ENCODE assay signal across 8 cellular contexts in the genomic region with DNA sequence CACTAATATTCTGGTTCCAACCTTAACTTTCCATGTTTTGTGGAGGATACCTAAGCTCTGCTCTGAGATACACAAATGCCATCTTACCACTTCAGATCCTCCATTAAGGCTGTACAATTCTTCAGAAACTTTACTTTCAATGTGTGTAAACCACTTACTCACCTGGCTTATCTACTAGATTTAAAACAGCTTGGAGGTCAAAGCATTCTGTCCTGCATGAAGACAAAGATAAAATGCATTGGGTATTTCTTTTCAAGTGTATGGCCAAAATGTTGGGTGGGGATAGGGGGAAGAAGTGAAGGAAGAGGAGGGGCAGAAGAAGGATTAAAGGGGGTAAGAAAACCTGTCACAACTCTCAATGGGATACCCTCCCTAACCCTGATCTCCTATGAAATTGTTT. TPM values are rescaled to one million over a fixed set of nuclear protein-coding genes. Genes with fewer than 3 reads are reported as not detected.
A peak's percentile ranks its signal among the peaks of the same experiment; 100 is the strongest.
DNase-seq lines count a peak whose midpoint lies in the region; ATAC-seq and TF ChIP-seq lines count a peak whose summit lies in the region.

No MANE protein-coding gene starts in this region.

- H4K91ac ChIP-seq in IMR-90 (ENCODE audit: insufficient read depth, low read depth, low read length) = no peak overlapping the region

- peaks cover 11 to 19% of the 10 kb centered on the region in 2 experiments for H3K79me1 ChIP-seq in IMR-90 (ENCODE audit: low read depth in 1 of 2, low read length in 2 of 2)

- H3K4me1 Mint-ChIP-seq in chondrocyte (ENCODE audit: low read depth) = peaks cover 21% of the 10 kb centered on the region

- H3K23ac ChIP-seq in IMR-90 (ENCODE audit: low read depth, low read length) = peak overlapping the region; percentile 92; the same call in 1 of the 2 replicates

- no peaks in the 10 kb centered on the region for H3K9me1 ChIP-seq in IMR-90 (ENCODE audit: insufficient read depth, low read length)

- POLR2A ChIA-PET in A673 (lab: Charles Lee; ENCODE audit: low non-redundant PET) = no interaction called here
- POLR2A ChIA-PET in IMR-90 (lab: Charles Lee; ENCODE audit: unreplicated experiment) = no interaction called here

- 0 out of 2 replicates have a peak overlapping the region, but pooled peaks have one; percentile 75 for H3K56ac ChIP-seq in IMR-90 (ENCODE audit: extremely low read depth, insufficient read depth, low read length)

- intact Hi-C loops in A673 (cut with micrococcal nuclease; ENCODE audit: unreplicated experiment) (no loop called here), IMR-90 (cut with micrococcal nuclease) (loop anchor here (2.0 kb wide), 2 partner anchors 21 to 261 kb away; partner anchors contain the start of gene RABEPK)

- H3K18ac ChIP-seq in IMR-90 (ENCODE audit: low read depth, low read length) = no peak overlapping the region

- peak overlapping the region; percentile 98 for H3K4me2 ChIP-seq in IMR-90 (ENCODE audit: low read depth, low read length)

- H3K27ac ChIP-seq in A673 (ENCODE audit: low read depth, low read length, poor library complexity, severe bottlenecking) (peak overlapping the region; percentile 95), IMR-90 (ENCODE audit: insufficient read depth, low read length) (no peak overlapping the region), muscle layer of colon (ENCODE audit: low read depth, low read length) (peak overlapping the region; percentile 94)

- peak overlapping the region; percentile 79 to 94 for H4K8ac ChIP-seq in IMR-90 (ENCODE audit: low read depth in 2 of 2, low read length in 2 of 2)

- H3K4me3 ChIP-seq in A673 (ENCODE audit: low read depth, low read length, poor library complexity, severe bottlenecking) (peak overlapping the region; percentile 77), IMR-90 (ENCODE audit: insufficient read depth, low read depth, low read length) (peak overlapping the region; percentile 84), muscle layer of colon (ENCODE audit: low read depth in 1 of 2, low read length in 2 of 2) (peak overlapping the region; percentile 84 to 87)

- H3K4ac ChIP-seq in IMR-90 (ENCODE audit: low read depth, low read length) = peak overlapping the region; percentile 96; the same call in 1 of the 2 replicates

- H4K5ac ChIP-seq in IMR-90 (ENCODE audit: low read depth, low read length) = peak overlapping the region; percentile 91; the same call in 1 of the 2 replicates

- H3K9me3 Mint-ChIP-seq in chondrocyte (ENCODE audit: low read depth) = no peaks in the 10 kb centered on the region

- H2AFZ ChIP-seq in IMR-90 (replicated peaks; ENCODE audit: low read length, poor library complexity) = no peak overlapping the region

- H2BK15ac ChIP-seq in IMR-90 (ENCODE audit: low read depth, low read length) = no peak overlapping the region

- no peaks in the 10 kb centered on the region for H4K20me1 ChIP-seq in IMR-90 (ENCODE audit: insufficient read depth, low read length)

- in situ Hi-C loops in IMR-90 (cut with MboI; ENCODE audit: low sequenced_read_pairs) = loop anchor here (5.0 kb wide), 1 partner anchor 202 kb away; the partner anchor contains the start of gene SCAI

- no peak for TF ChIP-seq CTCF in A673 (conservative IDR thresholded peaks at IDR 0.05; ENCODE audit: low read depth, low read length)
- no peak for TF ChIP-seq CTCF in IMR-90 (conservative IDR thresholded peaks at IDR 0.05; ENCODE audit: low read depth, low read length)
- no peak for TF ChIP-seq CTCF in chondrocyte (IDR thresholded peaks at IDR 0.05)

- ATAC-seq in IMR-90 (ENCODE audit: low read depth) (no peak), GM19463 (IDR thresholded peaks at IDR 0.05; ENCODE audit: unreplicated experiment) (no peak), GM18502 (IDR thresholded peaks at IDR 0.05; ENCODE audit: poor library complexity, unreplicated experiment) (no peak)

- H3K9ac ChIP-seq in IMR-90 (ENCODE audit: low read depth, low read length) (peak overlapping the region; percentile 89; the same call in 1 of the 2 replicates), muscle layer of colon (ENCODE audit: low read length) (peak overlapping the region; percentile 98)

- no peak overlapping the region for H2BK120ac ChIP-seq in IMR-90 (ENCODE audit: low read depth, low read length)

- CTCF ChIA-PET in A673 (lab: Charles Lee) = no interaction called here
- CTCF ChIA-PET in IMR-90 (lab: Yijun Ruan, JAX) = no interaction called here

- DNase-seq in A673 (ENCODE audit: low spot score) = no peak
- no peak for DNase-seq in IMR-90
- no peak for DNase-seq in chondrocyte (ENCODE audit: low spot score)
- no peak for DNase-seq in DMS153 (lab: John Stamatoyannopoulos, UW)
- no peak for DNase-seq in stimulated activated CD4-positive, alpha-beta T cell treated with anti-CD3 and anti-CD28 coated beads, Interleukin-4, amount 100 ng/mL, for 4 hours

- H2AK9ac ChIP-seq in IMR-90 (replicated peaks; ENCODE audit: low read depth, low read length, poor library complexity) = peak overlapping the region; percentile 94

- TSS peak; percentile 59 for BruUV-seq in A673 (replicated peaks; lab: Mats Ljungman, UMichigan)
- no TSS peak for BruUV-seq in IMR-90 (replicated peaks; lab: Mats Ljungman, UMichigan)

- peak overlapping the region; percentile 86 for H3K4me3 Mint-ChIP-seq in chondrocyte (ENCODE audit: unreplicated experiment)

- no peaks in the 10 kb centered on the region for H3K27me3 Mint-ChIP-seq in chondrocyte (ENCODE audit: low read depth)

- no peaks in the 10 kb centered on the region for H3K27me3 ChIP-seq in A673 (replicated peaks; ENCODE audit: insufficient read depth, low read depth, low read length, poor library complexity)
- no peaks in the 10 kb centered on the region for H3K27me3 ChIP-seq in IMR-90 (ENCODE audit: control insufficient read depth, insufficient read depth, low read length)
- H3K27me3 ChIP-seq in muscle layer of colon (ENCODE audit: control insufficient read depth in 1 of 2, insufficient read depth in 2 of 2, low read length in 2 of 2) = no peaks in the 10 kb centered on the region

- H3K4me1 ChIP-seq in A673 (ENCODE audit: insufficient read depth, low read length, poor library complexity, severe bottlenecking) (no peaks in the 10 kb centered on the region), IMR-90 (ENCODE audit: control insufficient read depth, insufficient read depth, low read length) (peaks cover 4% of the 10 kb centered on the region; the same call in 1 of the 2 replicates), muscle layer of colon (ENCODE audit: insufficient read depth, low read length) (peaks cover 16% of the 10 kb centered on the region)

- no peak for TF ChIP-seq POLR2A in IMR-90 (IDR thresholded peaks at IDR 0.05; ENCODE audit: low read depth, low read length)

- peak overlapping the region; percentile 96; the same call in 1 of the 2 replicates for H3K14ac ChIP-seq in IMR-90 (replicated peaks; ENCODE audit: low read depth, low read length)

- H3K36me3 ChIP-seq in A673 (ENCODE audit: insufficient read depth, low read length, poor library complexity, severe bottlenecking) = peaks cover 3% of the 10 kb centered on the region
- peaks cover 7% of the 10 kb centered on the region for H3K36me3 ChIP-seq in IMR-90 (ENCODE audit: control insufficient read depth, insufficient read depth, low read length)
- H3K36me3 ChIP-seq in muscle layer of colon (ENCODE audit: insufficient read depth, low read length) = peaks cover 25% of the 10 kb centered on the region

- H2BK20ac ChIP-seq in IMR-90 (ENCODE audit: low read depth, low read length) = no peak overlapping the region

- no peak overlapping the region for H2BK5ac ChIP-seq in IMR-90 (ENCODE audit: low read depth, low read length, poor library complexity, severe bottlenecking)

- H2AK5ac ChIP-seq in IMR-90 (ENCODE audit: low read depth, low read length) = peak overlapping the region; percentile 28; the same call in 1 of the 2 replicates

- TF ChIP-seq RAD21 in IMR-90 (IDR thresholded peaks at IDR 0.05; ENCODE audit: low read length) = no peak

- H3K36me3 Mint-ChIP-seq in chondrocyte (ENCODE audit: low read depth) = peaks cover 8% of the 10 kb centered on the region

- H3K9me3 ChIP-seq in A673 (ENCODE audit: low read depth, low read length, poor library complexity, severe bottlenecking) (no peaks in the 10 kb centered on the region), IMR-90 (ENCODE audit: control insufficient read depth, insufficient read depth, low read length) (no peaks in the 10 kb centered on the region), muscle layer of colon (ENCODE audit: low read length) (no peaks in the 10 kb centered on the region)

- peak overlapping the region; percentile 82 for H3K27ac Mint-ChIP-seq in chondrocyte (ENCODE audit: unreplicated experiment)

- dilution Hi-C loops in IMR-90 (cut with HindIII; ENCODE audit: low sequenced_read_pairs, unreplicated experiment) = no loop called here

TF ChIP-seq in IMR-90, 13 proteins besides CTCF, POLR2A, EP300 and RAD21 (continues in another document):
- TF ChIP-seq CHD1 (IDR thresholded peaks at IDR 0.05; ENCODE audit: low read depth, low read length) (no peak), RFX5 (IDR thresholded peaks at IDR 0.05; ENCODE audit: low read depth, low read length) (no peak), MAFK (IDR thresholded peaks at IDR 0.05; ENCODE audit: low read depth, low read length) (no peak), SMC3 (IDR thresholded peaks at IDR 0.05; ENCODE audit: low read depth, low read length) (no peak), BHLHE40 (IDR thresholded peaks at IDR 0.05; ENCODE audit: low read depth, low read length) (no peak), MXI1 (IDR thresholded peaks at IDR 0.05; ENCODE audit: borderline replicate concordance, low read depth, low read length) (no peak), CEBPB (IDR thresholded peaks at IDR 0.05; ENCODE audit: low read depth, low read length) (no peak)
- TF ChIP-seq, protein P1, sequence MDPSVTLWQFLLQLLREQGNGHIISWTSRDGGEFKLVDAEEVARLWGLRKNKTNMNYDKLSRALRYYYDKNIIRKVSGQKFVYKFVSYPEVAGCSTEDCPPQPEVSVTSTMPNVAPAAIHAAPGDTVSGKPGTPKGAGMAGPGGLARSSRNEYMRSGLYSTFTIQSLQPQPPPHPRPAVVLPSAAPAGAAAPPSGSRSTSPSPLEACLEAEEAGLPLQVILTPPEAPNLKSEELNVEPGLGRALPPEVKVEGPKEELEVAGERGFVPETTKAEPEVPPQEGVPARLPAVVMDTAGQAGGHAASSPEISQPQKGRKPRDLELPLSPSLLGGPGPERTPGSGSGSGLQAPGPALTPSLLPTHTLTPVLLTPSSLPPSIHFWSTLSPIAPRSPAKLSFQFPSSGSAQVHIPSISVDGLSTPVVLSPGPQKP (IDR thresholded peaks at IDR 0.05; ENCODE audit: borderline replicate concordance, low read depth, low read length) = no peak

RNA-seq across cellular contexts. Expression of gene GOLGA1, which starts 0.9 kb away (rescaled TPM):
- 21.7 and 23.9 TPM in 2 replicates for total RNA-seq in A673 (2021)
- total RNA-seq in IMR-90 (2012; rRNA removed) = 10.6 and 11.9 TPM in 2 replicates
- 11.0 and 12.7 TPM in 2 replicates for polyA plus RNA-seq in IMR-90 (2012; rRNA removed)
- 4.9 and 8.1 TPM in 2 replicates for polyA plus RNA-seq in IMR-90 (2012; cell fraction: cytosol; rRNA removed)
- polyA plus RNA-seq in IMR-90 (2012; cell fraction: nucleus; rRNA removed; ENCODE audit: low replicate concordance) = 20.0 and 40.0 TPM in 2 replicates
- total RNA-seq in chondrocyte = 22.3 to 25.0 TPM (median 24.0 TPM) in 3 replicates
